ENCODE assay signal across 7 cellular contexts in the genomic region with DNA sequence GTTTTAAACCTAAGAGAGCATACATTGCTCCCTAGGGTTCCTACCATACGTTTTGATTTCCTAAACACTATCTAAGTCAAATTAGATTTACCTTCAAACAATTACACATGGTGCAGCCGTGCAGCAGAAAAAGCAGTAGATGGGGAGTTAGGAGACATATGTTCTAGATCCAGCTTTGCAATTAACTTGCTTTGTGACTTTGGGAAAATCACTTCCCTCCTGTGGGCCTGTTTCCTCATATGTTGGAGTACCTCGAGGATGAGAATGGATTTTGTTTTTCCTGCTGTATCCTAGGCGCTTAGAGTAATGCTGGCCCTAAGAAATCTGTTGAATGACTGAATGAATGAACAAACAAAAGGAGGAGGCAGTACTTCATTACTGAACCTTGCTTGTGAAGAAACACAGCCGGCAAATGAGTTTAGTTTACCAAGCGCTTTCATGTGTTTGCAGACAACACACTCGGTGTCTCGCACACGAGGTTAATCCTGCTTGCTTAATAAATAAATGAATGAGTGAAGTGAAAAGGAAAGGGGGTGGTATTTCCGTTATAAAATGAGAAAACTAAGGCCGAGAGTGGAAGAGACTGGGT. TPM values are rescaled to one million over a fixed set of nuclear protein-coding genes. Genes with fewer than 3 reads are reported as not detected.
DNase-seq lines count a peak whose midpoint lies in the region; ATAC-seq and TF ChIP-seq lines count a peak whose summit lies in the region.

No MANE protein-coding gene starts in this region.

- H3K36me3 ChIP-seq in iPS-18a (ENCODE audit: control insufficient read depth, low read depth, low read length) (peaks cover 21% of the 10 kb centered on the region), stomach smooth muscle (ENCODE audit: control insufficient read depth in 2 of 2, insufficient read depth in 2 of 2, low read length in 2 of 2) (peaks cover 6 to 21% of the 10 kb centered on the region in 2 donors)

- no peaks in the 10 kb centered on the region for H3K27me3 Mint-ChIP-seq in activated CD8-positive, alpha-beta T cell treated with anti-CD3 and anti-CD28 coated beads for 36 hours

- H3K9me3 ChIP-seq in iPS-18a (ENCODE audit: control insufficient read depth, low read depth, low read length) (peaks cover 5% of the 10 kb centered on the region), stomach smooth muscle (ENCODE audit: control insufficient read depth in 2 of 2, low read length in 2 of 2) (no peaks in the 10 kb centered on the region)

- intact Hi-C loops in activated CD8-positive, alpha-beta T cell treated with anti-CD3 and anti-CD28 coated beads for 36 hours (cut with micrococcal nuclease) = loop anchor here (5.0 kb wide), 1 partner anchor 134 kb away; a partner anchor contains a TSS

- peak overlapping the region; percentile 86 for H3K9ac ChIP-seq in iPS-18a (ENCODE audit: low read length)
- H3K9ac ChIP-seq in stomach smooth muscle (ENCODE audit: low read length in 2 of 2) = peak overlapping the region; percentile 93 to 96

- H3K27ac ChIP-seq in iPS-18a (ENCODE audit: low read length) (peak overlapping the region; percentile 86), stomach smooth muscle (ENCODE audit: low read length) (peak overlapping the region; percentile 83)

- peak overlapping the region; percentile 99 for H3K4me3 Mint-ChIP-seq in activated CD8-positive, alpha-beta T cell treated with anti-CD3 and anti-CD28 coated beads for 36 hours

- TF ChIP-seq CTCF in activated CD8-positive, alpha-beta T cell treated with anti-CD3 and anti-CD28 coated beads for 36 hours (IDR thresholded peaks at IDR 0.05) = no peak
- TF ChIP-seq CTCF in GM10248 (IDR thresholded peaks at IDR 0.05; ENCODE audit: control extremely low read depth, extremely low read depth, low read depth, missing control alignments) = no peak

- peaks cover 76% of the 10 kb centered on the region for H3K36me3 Mint-ChIP-seq in activated CD8-positive, alpha-beta T cell treated with anti-CD3 and anti-CD28 coated beads for 36 hours (ENCODE audit: low read depth)

- peaks cover 15% of the 10 kb centered on the region for H3K9me3 Mint-ChIP-seq in activated CD8-positive, alpha-beta T cell treated with anti-CD3 and anti-CD28 coated beads for 36 hours

- CTCF ChIA-PET in activated CD8-positive, alpha-beta T cell treated with anti-CD3 and anti-CD28 coated beads for 36 hours (lab: Charles Lee) = interaction anchor here (0.9 to 2.2 kb wide), 4 partner anchors 9 to 132 kb away, joined by 3 to 16 read pairs (median 4); no protein-coding TSS in a partner anchor
- CTCF ChIA-PET in GM10248 (lab: Yijun Ruan, JAX) = interaction anchor here (0.8 to 2.0 kb wide), 3 partner anchors 9 to 61 kb away, joined by 3 to 9 read pairs (median 5); no protein-coding TSS in a partner anchor

- peak overlapping the region; percentile 85 for H3K4me3 ChIP-seq in iPS-18a (ENCODE audit: low read length)
- peak overlapping the region; percentile 88 to 98 for H3K4me3 ChIP-seq in stomach smooth muscle (ENCODE audit: low read length in 2 of 2)

- H3K27me3 ChIP-seq in iPS-18a (ENCODE audit: control insufficient read depth, insufficient read depth, low read length) = no peaks in the 10 kb centered on the region
- no peaks in the 10 kb centered on the region for H3K27me3 ChIP-seq in stomach smooth muscle (ENCODE audit: control insufficient read depth in 1 of 2, insufficient read depth in 2 of 2, low read length in 2 of 2)

- POLR2A ChIA-PET in activated CD8-positive, alpha-beta T cell treated with anti-CD3 and anti-CD28 coated beads for 36 hours (lab: Charles Lee) = interaction anchor here (0.6 to 3.0 kb wide), 6 partner anchors 9 to 136 kb away, joined by 3 to 13 read pairs (median 6); a partner anchor contains a TSS
- POLR2A ChIA-PET in GM10248 (lab: Yijun Ruan, JAX) = interaction anchor here (0.6 to 1.6 kb wide), 4 partner anchors 11 to 1053 kb away, joined by 4 to 6 read pairs (median 5); no protein-coding TSS in a partner anchor

- H3K4me1 Mint-ChIP-seq in activated CD8-positive, alpha-beta T cell treated with anti-CD3 and anti-CD28 coated beads for 36 hours (ENCODE audit: low read depth) = peaks cover 65% of the 10 kb centered on the region

- no peak for DNase-seq in activated CD8-positive, alpha-beta T cell treated with anti-CD3 and anti-CD28 coated beads for 36 hours
- DNase-seq in NK-92 (lab: John Stamatoyannopoulos, UW; ENCODE audit: unreplicated experiment) (no peak), GM10248 (ENCODE audit: extremely low spot score) (no peak)

- peak; percentile 1 for ATAC-seq in GM18502 (IDR thresholded peaks at IDR 0.05; ENCODE audit: poor library complexity, unreplicated experiment)
- ATAC-seq in HG03045 (IDR thresholded peaks at IDR 0.05; ENCODE audit: unreplicated experiment) = peak; percentile 0
- ATAC-seq in activated CD8-positive, alpha-beta T cell treated with anti-CD3 and anti-CD28 coated beads for 36 hours = no peak

- H3K27ac Mint-ChIP-seq in activated CD8-positive, alpha-beta T cell treated with anti-CD3 and anti-CD28 coated beads for 36 hours = peak overlapping the region; percentile 100

- peaks cover 12% of the 10 kb centered on the region for H3K4me1 ChIP-seq in iPS-18a (ENCODE audit: control insufficient read depth, low read depth, low read length)
- H3K4me1 ChIP-seq in stomach smooth muscle (ENCODE audit: control insufficient read depth, insufficient read depth, low read length) = peaks cover 15% of the 10 kb centered on the region

RNA-seq across cellular contexts. Expression of a gene that starts 0.6 kb away (rescaled TPM):
- 10 to 100 TPM; 16.3 to 16.7 TPM for total RNA-seq in activated CD8-positive, alpha-beta T cell treated with anti-CD3 and anti-CD28 coated beads for 36 hours

RNA-seq across cellular contexts. Expression of a gene that starts 0.8 kb away (rescaled TPM):
- 1 to 10 TPM; 6.7 to 8.3 TPM for total RNA-seq in activated CD8-positive, alpha-beta T cell treated with anti-CD3 and anti-CD28 coated beads for 36 hours

RNA-seq across cellular contexts. Expression of a gene that starts 13.0 kb away (rescaled TPM):
- not detected for total RNA-seq in activated CD8-positive, alpha-beta T cell treated with anti-CD3 and anti-CD28 coated beads for 36 hours

RNA-seq across cellular contexts. Expression of a gene that starts 37.7 kb away (rescaled TPM):
- total RNA-seq in activated CD8-positive, alpha-beta T cell treated with anti-CD3 and anti-CD28 coated beads for 36 hours = not detected
